ENCODE assay signal across 10 cellular contexts in the genomic region with DNA sequence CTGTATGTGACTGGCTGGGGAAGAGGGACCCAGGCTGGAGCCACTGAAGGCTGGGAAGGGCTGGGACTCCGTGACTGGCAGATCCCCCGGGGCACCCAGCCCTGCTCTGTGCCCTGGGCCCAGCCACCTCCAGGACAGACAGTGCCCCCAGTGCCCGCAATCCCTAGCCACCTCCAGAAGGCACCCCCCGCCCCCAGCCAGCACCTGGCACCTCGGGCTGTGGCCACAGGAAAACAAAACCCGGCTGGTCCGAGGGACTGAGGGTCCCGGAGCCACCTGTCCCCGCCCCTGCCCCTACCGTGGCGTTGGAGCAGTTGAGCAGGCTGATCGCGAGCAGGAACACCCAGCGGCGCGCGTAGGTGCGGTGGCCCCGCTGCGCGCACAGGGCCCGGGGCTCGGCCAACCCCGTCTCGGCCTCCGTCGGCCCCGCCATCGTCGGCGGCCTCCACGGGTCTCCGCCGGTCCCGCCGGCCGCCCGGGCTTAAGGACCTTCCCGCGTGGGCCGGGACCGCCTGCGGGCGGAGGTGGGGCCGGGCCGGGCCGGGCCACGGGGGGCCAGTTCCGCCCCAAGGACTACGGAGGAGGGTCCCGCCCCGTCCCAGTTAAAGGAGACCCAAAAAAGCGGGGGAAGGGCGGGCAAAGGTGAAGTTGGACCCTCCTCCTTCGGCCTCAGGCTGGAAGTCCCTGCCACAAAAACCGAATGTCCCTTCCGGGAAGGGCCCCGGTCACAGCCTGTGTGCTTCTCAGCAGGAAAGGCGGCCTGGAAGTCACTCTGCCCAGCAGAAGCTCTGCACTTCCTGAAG. TPM values are rescaled to one million over a fixed set of nuclear protein-coding genes. Genes with fewer than 3 reads are reported as not detected.
DNase-seq lines count a peak whose midpoint lies in the region; ATAC-seq, FAIRE-seq and TF ChIP-seq lines count a peak whose summit lies in the region.
"Had no signal": no experiment of that assay in that cellular context is flagged by ENCODE, and none has a peak within 500 bp of the region (broad histone marks: within the 10 kb centered on the region; RNA-seq: fewer than 3 reads in every experiment).

A gene (minus strand): TSS at position 457 of the 803 bp plus-strand sequence. CDS start 24 bp downstream, at position 433.

- no peak for TF ChIP-seq RAD21 in H1 (IDR thresholded peaks at IDR 0.05 in 1 of 2, conservative IDR thresholded peaks at IDR 0.05 in 1 of 2; ENCODE audit: low read depth in 2 of 2, low read length in 2 of 2)

- H4K5ac ChIP-seq in H1 (ENCODE audit: insufficient read length, low read depth, low read length): peak within 1 kb of the TSS; percentile 36

- H3K4me2 ChIP-seq in H1 (ENCODE audit: insufficient read depth in 1 of 2, low read depth in 2 of 2, low read length in 2 of 2): peak within 1 kb of the TSS; percentile 68 to 85

- H3K18ac ChIP-seq in H1 (ENCODE audit: extremely low read depth, low read length): peak within 1 kb of the TSS; percentile 90

- H2AFZ ChIP-seq in H1 (ENCODE audit: low read length): peak within 1 kb of the TSS; percentile 31

- no peaks in the 10 kb centered on the region for H3K9me3 ChIP-seq in H1 (ENCODE audit: insufficient read depth in 2 of 2, low read depth in 1 of 2, low read length in 1 of 2)
- H3K9me3 ChIP-seq in transverse colon: no peaks in the 10 kb centered on the region

- H3K9me3 Mint-ChIP-seq in activated CD8-positive, alpha-beta memory T cell treated with anti-CD3 and anti-CD28 coated beads, Interleukin-2, amount 10 ng/mL, durations not matched to agents 7 days and 5 days (ENCODE audit: low read depth): no peaks in the 10 kb centered on the region
- no peaks in the 10 kb centered on the region for H3K9me3 Mint-ChIP-seq in mesothelial cell of epicardium
- H3K9me3 Mint-ChIP-seq: CD4-positive, CD25-positive, alpha-beta regulatory T cell had no signal

- TF ChIP-seq CTCF in H1 (IDR thresholded peaks at IDR 0.05; ENCODE audit: control extremely low read depth in 1 of 3, insufficient read depth in 1 of 3, low read depth in 1 of 3, low read length in 3 of 3) (no peak), mesothelial cell of epicardium (IDR thresholded peaks at IDR 0.05; ENCODE audit: unreplicated experiment) (no peak), transverse colon (IDR thresholded peaks at IDR 0.05) (no peak)

- DNase-seq in activated CD8-positive, alpha-beta memory T cell treated with anti-CD3 and anti-CD28 coated beads, Interleukin-2, amount 10 ng/mL, durations not matched to agents 7 days and 5 days: peak; percentile 40
- no peak for DNase-seq in activated CD8-positive, alpha-beta memory T cell treated with anti-CD3 and anti-CD28 coated beads, Interleukin-2, amount 50 U/mL, for 4 hours
- DNase-seq in H1 (ENCODE audit: low read depth in 1 of 2, low spot score in 2 of 2): peak in 1 of 2 experiments; percentile 77
- no peak for DNase-seq in mesothelial cell of epicardium (ENCODE audit: low spot score in 2 of 2, unreplicated experiment in 2 of 2)
- DNase-seq in transverse colon: peak; percentile 43
- no peak for DNase-seq in glomerular visceral epithelial cell (ENCODE audit: extremely low spot score)
- DNase-seq in HuH-7 (ENCODE audit: low spot score): no peak
- DNase-seq: CD4-positive, CD25-positive, alpha-beta regulatory T cell had no signal

- peaks cover 6% of the 10 kb centered on the region; the same call in 1 of the 2 replicates for H3K23me2 ChIP-seq in H1 (ENCODE audit: low read depth, low read length)

- H3K4me3 ChIP-seq in H1 (ENCODE audit: extremely low read depth in 1 of 4, insufficient read depth in 2 of 4, low read depth in 3 of 4, low read length in 4 of 4): peak within 1 kb of the TSS; percentile 33 to 66 (median 46)
- H3K4me3 ChIP-seq in transverse colon: peak within 1 kb of the TSS; percentile 12 to 47 (median 38)

- H3K27me3 Mint-ChIP-seq in activated CD8-positive, alpha-beta memory T cell treated with anti-CD3 and anti-CD28 coated beads, Interleukin-2, amount 10 ng/mL, durations not matched to agents 7 days and 5 days: peaks cover 12% of the 10 kb centered on the region
- no peaks in the 10 kb centered on the region for H3K27me3 Mint-ChIP-seq in mesothelial cell of epicardium (ENCODE audit: low read depth)
- H3K27me3 Mint-ChIP-seq: CD4-positive, CD25-positive, alpha-beta regulatory T cell had no signal

- no peak within 1 kb of the TSS for H3K23ac ChIP-seq in H1 (ENCODE audit: insufficient read length)

- no peaks in the 10 kb centered on the region for H3K36me3 Mint-ChIP-seq in activated CD8-positive, alpha-beta memory T cell treated with anti-CD3 and anti-CD28 coated beads, Interleukin-2, amount 10 ng/mL, durations not matched to agents 7 days and 5 days
- H3K36me3 Mint-ChIP-seq in mesothelial cell of epicardium: no peaks in the 10 kb centered on the region
- H3K36me3 Mint-ChIP-seq: CD4-positive, CD25-positive, alpha-beta regulatory T cell had no signal

- peak within 1 kb of the TSS; percentile 82; the same call in 1 of the 2 replicates for H2BK5ac ChIP-seq in H1 (ENCODE audit: low read depth, low read length)

- peak; percentile 37 for ATAC-seq in activated CD8-positive, alpha-beta memory T cell treated with anti-CD3 and anti-CD28 coated beads, Interleukin-2, amount 10 ng/mL, durations not matched to agents 7 days and 5 days
- ATAC-seq in HG03095 (IDR thresholded peaks at IDR 0.05; ENCODE audit: unreplicated experiment): no peak

- POLR2A ChIA-PET in H1 (lab: Charles Lee; ENCODE audit: partially characterized antibody): interaction anchor here (0.8 to 1.8 kb wide), 5 partner anchors 10 to 36 kb away, joined by 3 to 4 read pairs (median 3); no protein-coding TSS in a partner anchor

- no peak within 1 kb of the TSS for H2BK20ac ChIP-seq in H1 (ENCODE audit: low read length)

- FAIRE-seq in H1 (lab: Jason Lieb, UNC): no peak
- FAIRE-seq: RCC 7860 had no signal

- peaks cover 0 to 25% (median 14%) of the 10 kb centered on the region in 4 experiments; a peak in 6 of 7 replicates for H3K4me1 ChIP-seq in H1 (replicated peaks in 1 of 4; ENCODE audit: control insufficient read depth in 3 of 4, insufficient read depth in 4 of 4, low read length in 3 of 4)
- H3K4me1 ChIP-seq in transverse colon: peaks cover 16 to 37% (median 33%) of the 10 kb centered on the region in 4 donors

- peak within 1 kb of the TSS in 2 of 4 experiments; percentile 26 to 50; a peak in 4 of 7 replicates for H3K9ac ChIP-seq in H1 (replicated peaks in 1 of 4; ENCODE audit: extremely low read depth in 1 of 4, low read depth in 3 of 4, low read length in 3 of 4)

- peak in 1 of 2 experiments; percentile 42; a peak in 2 of 3 replicates for TF ChIP-seq POLR2A in H1 (IDR thresholded peaks at IDR 0.05; ENCODE audit: control extremely low read depth in 1 of 2, low read depth in 2 of 2, low read length in 2 of 2)
- no peak for TF ChIP-seq POLR2A in transverse colon (IDR thresholded peaks at IDR 0.05)

- H4K91ac ChIP-seq in H1 (replicated peaks; ENCODE audit: insufficient read length, low read length): peak within 1 kb of the TSS; percentile 71

- no peak within 1 kb of the TSS for H3K14ac ChIP-seq in H1 (ENCODE audit: insufficient read length)

- H3K4ac ChIP-seq in H1 (replicated peaks; ENCODE audit: insufficient read length, low read depth, low read length): no peak within 1 kb of the TSS

- peak within 1 kb of the TSS; percentile 81 for H4K8ac ChIP-seq in H1 (ENCODE audit: extremely low read depth, insufficient read depth, low read length)

- intact Hi-C loops in transverse colon (cut with DNase I; ENCODE audit: low total_unique reads): no loop called here

- no peaks in the 10 kb centered on the region for H3K79me2 ChIP-seq in H1 (ENCODE audit: control insufficient read depth in 1 of 2, insufficient read depth in 2 of 2, low read length in 2 of 2)

- H2BK120ac ChIP-seq in H1 (replicated peaks; ENCODE audit: low read depth, low read length): peak within 1 kb of the TSS; percentile 21

- H3K79me1 ChIP-seq in H1 (ENCODE audit: low read depth, low read length): no peaks in the 10 kb centered on the region

- no peak within 1 kb of the TSS for H3K4me3 Mint-ChIP-seq in activated CD8-positive, alpha-beta memory T cell treated with anti-CD3 and anti-CD28 coated beads, Interleukin-2, amount 10 ng/mL, durations not matched to agents 7 days and 5 days
- peak within 1 kb of the TSS; percentile 44 for H3K4me3 Mint-ChIP-seq in mesothelial cell of epicardium

- CTCF ChIA-PET in activated CD8-positive, alpha-beta memory T cell treated with anti-CD3 and anti-CD28 coated beads, Interleukin-2, amount 10 ng/mL, durations not matched to agents 7 days and 5 days (lab: Charles Lee): interaction anchor here (1.3 kb wide), 1 partner anchor 14 kb away, joined by 3 read pairs; a partner anchor contains a TSS
- CTCF ChIA-PET in H1 (lab: Charles Lee; ENCODE audit: partially characterized antibody): interaction anchor here (0.6 kb wide), 1 partner anchor 208 kb away, joined by 3 read pairs; no protein-coding TSS in a partner anchor

- TF ChIP-seq EP300 in H1 (IDR thresholded peaks at IDR 0.05; ENCODE audit: borderline replicate concordance in 1 of 2, low read depth in 2 of 2, low read length in 2 of 2) (no peak), transverse colon (IDR thresholded peaks at IDR 0.05; ENCODE audit: low read depth) (no peak)

- WGBS in H1 (ENCODE audit: extremely low coverage in 1 of 2, insufficient coverage in 1 of 2, insufficient read length in 1 of 2, insufficient replicate concordance in 2 of 2, low coverage in 1 of 2, low lambda C conversion rate in 2 of 2, missing lambda C conversion rate in 1 of 2), 2 experiments: 4% methylated on average over 22 of the region's 59 CpGs; no CpG with 5 or more reads in 1 of the 2 experiments
- 19% methylated on average over 22 of the region's 59 CpGs; no CpG with 5 or more reads in 1 of the 2 donors for WGBS in transverse colon (ENCODE audit: low coverage in 1 of 2), 2 donors

- H3K36me3 ChIP-seq in H1 (ENCODE audit: control insufficient read depth in 2 of 4, insufficient read depth in 4 of 4, low read length in 3 of 4): no peaks in the 10 kb centered on the region
- H3K36me3 ChIP-seq in transverse colon: no peaks in the 10 kb centered on the region

- H2AK5ac ChIP-seq in H1 (ENCODE audit: low read depth, low read length): peak within 1 kb of the TSS; percentile 95; the same call in 1 of the 2 replicates

- H3K27ac ChIP-seq in H1 (ENCODE audit: low read depth, low read length): no peak within 1 kb of the TSS; the same call in 1 of the 2 replicates
- H3K27ac ChIP-seq in transverse colon: peak within 1 kb of the TSS; percentile 76 to 87 (median 78)

- peak within 1 kb of the TSS; percentile 99; the same call in 1 of the 2 replicates for H2BK15ac ChIP-seq in H1 (ENCODE audit: low read length)

- H3K4me1 Mint-ChIP-seq in activated CD8-positive, alpha-beta memory T cell treated with anti-CD3 and anti-CD28 coated beads, Interleukin-2, amount 10 ng/mL, durations not matched to agents 7 days and 5 days: peaks cover 2% of the 10 kb centered on the region
- H3K4me1 Mint-ChIP-seq in mesothelial cell of epicardium: peaks cover 30% of the 10 kb centered on the region

- peaks cover 0 to 4% of the 10 kb centered on the region in 2 experiments for H4K20me1 ChIP-seq in H1 (replicated peaks in 1 of 2; ENCODE audit: control insufficient read depth in 1 of 2, insufficient read depth in 2 of 2, low read length in 2 of 2)

- H3K27me3 ChIP-seq in H1 (replicated peaks in 1 of 4; ENCODE audit: control insufficient read depth in 3 of 4, extremely low read depth in 1 of 4, insufficient read depth in 3 of 4, low read length in 3 of 4) (peaks cover 0 to 4% (median 0%) of the 10 kb centered on the region in 4 experiments; a peak in 1 of 7 replicates), transverse colon (no peaks in the 10 kb centered on the region)

- H2BK12ac ChIP-seq in H1 (ENCODE audit: low read depth, low read length): peak within 1 kb of the TSS; percentile 85; the same call in 1 of the 2 replicates

- no peak within 1 kb of the TSS for H3K27ac Mint-ChIP-seq in activated CD8-positive, alpha-beta memory T cell treated with anti-CD3 and anti-CD28 coated beads, Interleukin-2, amount 10 ng/mL, durations not matched to agents 7 days and 5 days
- no peak within 1 kb of the TSS for H3K27ac Mint-ChIP-seq in mesothelial cell of epicardium

- in situ Hi-C loops in transverse colon (cut with MboI; ENCODE audit: low pct_ligation_motif_present in 1 of 4, low pct_unique_long_range_greater_than_20kb in 1 of 4, low sequenced_read_pairs in 3 of 4): no loop called here

- H3K56ac ChIP-seq in H1 (replicated peaks; ENCODE audit: insufficient read length, low read depth, low read length): peak within 1 kb of the TSS; percentile 55

RNA-seq across cellular contexts. Expression of the gene that starts here (rescaled TPM):
- 1 to 10 TPM; 1.1 to 1.5 TPM for total RNA-seq in activated CD8-positive, alpha-beta memory T cell treated with anti-CD3 and anti-CD28 coated beads, Interleukin-2, amount 10 ng/mL, durations not matched to agents 7 days and 5 days
- 5.7 and 8.8 TPM in 2 replicates for total RNA-seq in H1 (2021; fragmentation: NEBNext Ultra II Directional; extraction: Animal tissue kit (Norgen Biotek cat#: 25700))
- polyA plus RNA-seq in H1 (2011; rRNA removed): 5.0 and 6.7 TPM in 2 replicates
- 5.4 TPM for polyA plus RNA-seq in H1 (2011; cell fraction: cytosol; rRNA removed)
- 16.0 TPM for polyA plus RNA-seq in H1 (2011; cell fraction: nucleus; rRNA removed)
- polyA plus RNA-seq in H1 (2012, experiment 1 of 2): 2.3 to 6.0 TPM (median 5.7 TPM) in 4 replicates
- polyA plus RNA-seq in H1 (2012, experiment 2 of 2): 3.0 TPM
- 2.3 TPM for polyA plus RNA-seq in H1 (2013, experiment 1 of 2)
- polyA plus RNA-seq in H1 (2013, experiment 2 of 2): 1.9 TPM
- 0.98 and 2.7 TPM in 2 replicates for polyA minus RNA-seq in H1 (2011; rRNA and poly(A)+ RNA removed)
- 2.9 TPM for polyA minus RNA-seq in H1 (2011; cell fraction: cytosol; rRNA and poly(A)+ RNA removed)
- 9.7 TPM for polyA minus RNA-seq in H1 (2011; cell fraction: nucleus; rRNA and poly(A)+ RNA removed)
- total RNA-seq in mesothelial cell of epicardium (10.5 to 13.4 TPM (median 11.6 TPM) in 3 replicates), transverse colon (10 to 100 TPM in 2 of 4 donors, 1 to 10 TPM in 2; 1.2 to 17.6 (median 9.2) TPM)

Comparison
In these comparisons a context has a peak if more than half of its experiments do, and no peak if none do; other contexts are left out.
1. DNase-seq: peak in activated CD8-positive, alpha-beta memory T cell treated with anti-CD3 and anti-CD28 coated beads, Interleukin-2, amount 10 ng/mL, durations not matched to agents 7 days and 5 days (single experiment) and transverse colon (single experiment); none in activated CD8-positive, alpha-beta memory T cell treated with anti-CD3 and anti-CD28 coated beads, Interleukin-2, amount 50 U/mL, for 4 hours (single experiment), mesothelial cell of epicardium (0 of 2), glomerular visceral epithelial cell (single experiment) and HuH-7 (single experiment).